18 cellular contexts compared by ENCODE assay signal in genomic region chr7:152050547-152050971, GRCh38. TPM values are rescaled to one million over a fixed set of nuclear protein-coding genes. Genes with fewer than 3 reads are reported as not detected.
DNase-seq lines count a peak whose midpoint lies in the region; FAIRE-seq and TF ChIP-seq lines count a peak whose summit lies in the region.
"Had no signal": no experiment of that assay in that cellular context is flagged by ENCODE, and none has a peak within 500 bp of the region (broad histone marks: within the 10 kb centered on the region; RNA-seq: fewer than 3 reads in every experiment).

No MANE protein-coding gene starts in this region.

- H3K9me3 Mint-ChIP-seq in chondrocyte (ENCODE audit: low read depth): peaks cover 21% of the 10 kb centered on the region

- H3K4me2 ChIP-seq in mesendoderm (ENCODE audit: low read length): no peak overlapping the region
- H3K4me2 ChIP-seq: BLaER1 treated with 17β-estradiol and CSF1 and Interleukin-3, amounts not matched to agents 10 nM and 100 nM; KMS-11 had no signal

- H3K79me2 ChIP-seq in mesendoderm (ENCODE audit: control insufficient read depth, insufficient read depth, low read length): no peaks in the 10 kb centered on the region

- no peak overlapping the region for H2BK15ac ChIP-seq in mesendoderm (replicated peaks; ENCODE audit: low read depth)

- H3K4me3 Mint-ChIP-seq in chondrocyte (ENCODE audit: unreplicated experiment): no peak overlapping the region
- H3K4me3 Mint-ChIP-seq: mesothelial cell of epicardium had no signal

- no peak overlapping the region for H2AK5ac ChIP-seq in mesendoderm (ENCODE audit: low read length)

- no peak for TF ChIP-seq POLR2A in vagina (IDR thresholded peaks at IDR 0.05)

- WGBS in mesendoderm (ENCODE audit: extremely low coverage, insufficient coverage, low lambda C conversion rate): no CpG with 5 or more reads among the region's 4 CpGs

- H3K27me3 ChIP-seq in mesendoderm (ENCODE audit: insufficient read depth, low read length, poor library complexity): no peaks in the 10 kb centered on the region
- H3K27me3 ChIP-seq in vagina: no peaks in the 10 kb centered on the region
- H3K27me3 ChIP-seq: BLaER1 treated with 17β-estradiol and CSF1 and Interleukin-3, amounts not matched to agents 10 nM and 100 nM had no signal

- H2BK120ac ChIP-seq in mesendoderm (ENCODE audit: low read depth, low read length): no peak overlapping the region

- H4K5ac ChIP-seq in mesendoderm (ENCODE audit: low read length): no peak overlapping the region

- no peak overlapping the region for H3K18ac ChIP-seq in mesendoderm (ENCODE audit: low read length)

- H2BK5ac ChIP-seq in mesendoderm (ENCODE audit: low read length): no peak overlapping the region

- TF ChIP-seq CTCF in chondrocyte (IDR thresholded peaks at IDR 0.05) (peak; percentile 22), GM13977 (IDR thresholded peaks at IDR 0.05; ENCODE audit: extremely low read depth, insufficient read depth, missing control alignments) (no peak), vagina (IDR thresholded peaks at IDR 0.05) (no peak), D721Med (IDR thresholded peaks at IDR 0.05; ENCODE audit: insufficient read depth, missing control alignments) (no peak)

- no peak overlapping the region for H3K27ac ChIP-seq in mesendoderm (ENCODE audit: low read depth, low read length)
- H3K27ac ChIP-seq in vagina: no peak overlapping the region
- H3K27ac ChIP-seq: BLaER1 treated with 17β-estradiol and CSF1 and Interleukin-3, amounts not matched to agents 10 nM and 100 nM; KMS-11 had no signal

- peaks cover 33% of the 10 kb centered on the region for H3K4me1 Mint-ChIP-seq in chondrocyte (ENCODE audit: low read depth)

- H3K23ac ChIP-seq in mesendoderm (ENCODE audit: low read length): no peak overlapping the region

- H3K79me1 ChIP-seq in mesendoderm (ENCODE audit: low read length): peaks cover 9% of the 10 kb centered on the region

- no peak for FAIRE-seq in D721Med (lab: Jason Lieb, UNC)
- FAIRE-seq: urothelium cell line had no signal

- H3K36me3 Mint-ChIP-seq in chondrocyte (ENCODE audit: low read depth): peaks cover 5% of the 10 kb centered on the region

- intact Hi-C loops in vagina (cut with DNase I): no loop called here

- H3K27me3 Mint-ChIP-seq in chondrocyte (ENCODE audit: low read depth): no peaks in the 10 kb centered on the region

- H3K9ac ChIP-seq in mesendoderm (ENCODE audit: low read length): no peak overlapping the region
- H3K9ac ChIP-seq: BLaER1 treated with 17β-estradiol and CSF1 and Interleukin-3, amounts not matched to agents 10 nM and 100 nM; KMS-11 had no signal

- H3K36me3 ChIP-seq in mesendoderm (ENCODE audit: control insufficient read depth, insufficient read depth, low read length) (no peaks in the 10 kb centered on the region), vagina (no peaks in the 10 kb centered on the region)
- H3K36me3 ChIP-seq: BLaER1 treated with 17β-estradiol and CSF1 and Interleukin-3, amounts not matched to agents 10 nM and 100 nM had no signal

- H4K8ac ChIP-seq in mesendoderm (ENCODE audit: low read depth, low read length): no peak overlapping the region

- no peak overlapping the region for H3K4ac ChIP-seq in mesendoderm (ENCODE audit: low read depth, low read length)

- in situ Hi-C loops in GM13977 (cut with MboI; ENCODE audit: low pct_unique_long_range_greater_than_20kb, low sequenced_read_pairs, unreplicated experiment): no loop called here

- no peaks in the 10 kb centered on the region for H3K9me3 ChIP-seq in vagina

- H3K4me1 ChIP-seq in mesendoderm (ENCODE audit: control insufficient read depth, low read depth, low read length) (no peaks in the 10 kb centered on the region), vagina (peaks cover 7% of the 10 kb centered on the region)
- H3K4me1 ChIP-seq: BLaER1 treated with 17β-estradiol and CSF1 and Interleukin-3, amounts not matched to agents 10 nM and 100 nM had no signal

- peak overlapping the region; percentile 69 for H3K27ac Mint-ChIP-seq in chondrocyte (ENCODE audit: unreplicated experiment)
- H3K27ac Mint-ChIP-seq: mesothelial cell of epicardium had no signal

- H3K56ac ChIP-seq in mesendoderm (ENCODE audit: low read length): peak overlapping the region; percentile 42

- DNase-seq in AG08396 (ENCODE audit: low spot score) (peak; percentile 7), NCI-H226 (peak; percentile 8), chondrocyte (ENCODE audit: low spot score) (no peak), mesendoderm (peak; percentile 22), GM13977 (ENCODE audit: low spot score) (no peak), vagina (ENCODE audit: extremely low spot score in 2 of 2) (no peak), D721Med (ENCODE audit: insufficient read length, low spot score) (no peak), kidney tubule cell (ENCODE audit: low spot score) (no peak)
- DNase-seq: activated naive CD4-positive, alpha-beta T cell treated with Interleukin-2 at 50 U/mL for 16 hours; DMS79 treated with DMSO at 0.1 percent for 48 hours; erythroblast; NCI-H187; SIG-M5; stimulated activated CD4-positive, alpha-beta T cell treated with anti-CD3 and anti-CD28 coated beads, Interleukin-2, amount 100 ng/mL, for 24 hours had no signal

- H3K4me3 ChIP-seq in mesendoderm (ENCODE audit: low read length) (no peak overlapping the region), vagina (no peak overlapping the region)
- H3K4me3 ChIP-seq: BLaER1 treated with 17β-estradiol and CSF1 and Interleukin-3, amounts not matched to agents 10 nM and 100 nM had no signal

RNA-seq across cellular contexts. Expression of gene GALNT11, which starts 25.1 kb away (rescaled TPM):
- total RNA-seq in chondrocyte (36.2 to 62.1 TPM (median 37.1 TPM) in 3 replicates), vagina (46.9 TPM)
- polyA plus RNA-seq in mesendoderm (2013, experiment 1 of 2): 17.1 TPM
- polyA plus RNA-seq in mesendoderm (2013, experiment 2 of 2): 16.8 TPM

Comparison
In these comparisons a context has a peak if more than half of its experiments do, and no peak if none do; other contexts are left out.
1. DNase-seq: peak in AG08396 (single experiment), NCI-H226 (single experiment) and mesendoderm (single experiment); none in chondrocyte (single experiment), GM13977 (single experiment), vagina (0 of 2), D721Med (single experiment) and kidney tubule cell (single experiment).